In the genomic region with DNA sequence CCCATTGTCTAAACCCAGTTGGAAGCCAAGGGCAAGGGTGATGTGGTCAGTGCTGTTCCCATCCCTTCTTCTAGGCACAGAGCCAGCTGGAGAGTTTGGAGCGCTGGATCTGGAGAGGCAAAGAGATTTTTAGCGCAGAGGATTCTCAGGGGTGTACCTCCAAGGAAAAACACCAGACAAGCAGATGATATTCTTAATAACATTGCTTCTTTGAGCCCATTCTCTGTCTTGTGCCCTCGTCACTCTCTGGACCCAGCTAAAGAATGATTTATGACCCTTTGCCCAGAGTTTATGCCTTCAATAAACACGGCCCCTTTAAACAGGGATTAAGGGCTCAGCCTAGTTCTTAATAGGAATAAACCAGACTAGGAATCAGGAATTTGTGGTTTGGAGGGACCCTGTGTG, we compare ENCODE assay signal across 26 cellular contexts. TPM values are rescaled to one million over a fixed set of nuclear protein-coding genes. Genes with fewer than 3 reads are reported as not detected.
DNase-seq lines count a peak whose midpoint lies in the region; TF ChIP-seq lines count a peak whose summit lies in the region.
"Had no signal": no experiment of that assay in that cellular context is flagged by ENCODE, and none has a peak within 500 bp of the region (broad histone marks: within the 10 kb centered on the region; RNA-seq: fewer than 3 reads in every experiment).

No MANE protein-coding gene starts in this region.

- no peaks in the 10 kb centered on the region for H3K36me3 Mint-ChIP-seq in neural crest cell (ENCODE audit: low read depth)
- peaks cover 22% of the 10 kb centered on the region for H3K36me3 Mint-ChIP-seq in Calu3 (ENCODE audit: insufficient read depth, unreplicated experiment)
- H3K36me3 Mint-ChIP-seq: activated CD4-positive, alpha-beta memory T cell treated with anti-CD3 and anti-CD28 coated beads for 36 hours; brain had no signal

- H3K27ac Mint-ChIP-seq in neural crest cell (ENCODE audit: unreplicated experiment) (no peak overlapping the region), Calu3 (ENCODE audit: unreplicated experiment) (no peak overlapping the region)
- H3K27ac Mint-ChIP-seq: activated CD4-positive, alpha-beta memory T cell treated with anti-CD3 and anti-CD28 coated beads for 36 hours; CD8-positive, alpha-beta T cell; nephron progenitor cell; progenitor cell of endocrine pancreas had no signal

- no peak for TF ChIP-seq CTCF in choroid plexus epithelial cell (conservative IDR thresholded peaks at IDR 0.05; ENCODE audit: low read depth, low read length)
- no peak for TF ChIP-seq CTCF in neural crest cell (conservative IDR thresholded peaks at IDR 0.05)
- TF ChIP-seq CTCF in Calu3 (IDR thresholded peaks at IDR 0.05; ENCODE audit: unreplicated experiment), result no peak

- intact Hi-C loops in Calu3 (cut with micrococcal nuclease; ENCODE audit: unreplicated experiment), result no loop called here

- H3K4me1 ChIP-seq in HAP-1, result peaks cover 8% of the 10 kb centered on the region

- H3K9me3 Mint-ChIP-seq in neural crest cell (no peaks in the 10 kb centered on the region), Calu3 (ENCODE audit: low read depth, unreplicated experiment) (peaks cover 3% of the 10 kb centered on the region)
- H3K9me3 Mint-ChIP-seq: activated CD4-positive, alpha-beta memory T cell treated with anti-CD3 and anti-CD28 coated beads for 36 hours; CD8-positive, alpha-beta T cell; H9 had no signal

- peaks cover 9% of the 10 kb centered on the region for H3K27me3 Mint-ChIP-seq in neural crest cell (ENCODE audit: low read depth)
- peaks cover 12% of the 10 kb centered on the region for H3K27me3 Mint-ChIP-seq in Calu3 (ENCODE audit: unreplicated experiment)

- H3K4me3 Mint-ChIP-seq in neural crest cell, result peak overlapping the region; percentile 64
- H3K4me3 Mint-ChIP-seq in Calu3 (ENCODE audit: low read depth, unreplicated experiment), result no peak overlapping the region
- H3K4me3 Mint-ChIP-seq: activated CD4-positive, alpha-beta memory T cell treated with anti-CD3 and anti-CD28 coated beads for 36 hours; CD8-positive, alpha-beta T cell; H9; nephron progenitor cell had no signal

- H3K4me1 Mint-ChIP-seq in neural crest cell (peaks cover 16% of the 10 kb centered on the region), Calu3 (ENCODE audit: low read depth, unreplicated experiment) (peaks cover 11% of the 10 kb centered on the region)

- no peak overlapping the region for H3K4me3 ChIP-seq in HAP-1
- no peak overlapping the region for H3K4me3 ChIP-seq in choroid plexus epithelial cell (ENCODE audit: low read depth, low read length)
- H3K4me3 ChIP-seq: heart right ventricle, left lung, skin epidermis had no signal

- DNase-seq in HAP-1 (ENCODE audit: low spot score in 2 of 2) (peak; percentile 29 to 64), LoVo (ENCODE audit: low spot score) (peak; percentile 34), choroid plexus epithelial cell (ENCODE audit: low read depth) (peak; percentile 46), neural crest cell (ENCODE audit: low read depth, low spot score) (no peak), NCI-H446 (lab: John Stamatoyannopoulos, UW) (no peak), Calu3 (no peak), islet precursor cell (no peak)
- DNase-seq in activated effector memory CD4-positive, alpha-beta T cell treated with anti-CD3 and anti-CD28 coated beads, Interleukin-2, amount 50 U/mL, for 16 hours, result no peak
- DNase-seq: activated CD4-positive, alpha-beta memory T cell treated with anti-CD3 and anti-CD28 coated beads for 36 hours; activated effector memory CD4-positive, alpha-beta T cell treated with Interleukin-2 at 50 U/mL for 16 hours; CD8-positive, alpha-beta T cell; cortex of kidney; DMS79; H9; Kasumi-1; left lung; NCI-H1417 treated with DMSO at 0.1 percent for 48 hours; NCI-H524 treated with DMSO at 0.1 percent for 48 hours; nephron progenitor cell; stimulated activated CD4-positive, alpha-beta T cell treated with anti-CD3 and anti-CD28 coated beads, Interleukin-2, amount 100 ng/mL, for 48 hours; stimulated activated naive CD4-positive, alpha-beta T cell treated with Interleukin-2 at 50 U/mL for 16 hours; T-helper 9 cell had no signal

- no peaks in the 10 kb centered on the region for H3K36me3 ChIP-seq in HAP-1 (replicated peaks)
- H3K36me3 ChIP-seq: heart right ventricle, left lung had no signal

- H3K9me3 ChIP-seq in HAP-1, result no peaks in the 10 kb centered on the region
- H3K9me3 ChIP-seq: heart right ventricle, left lung had no signal

- BruUV-seq in Calu3 (replicated peaks; lab: Mats Ljungman, UMichigan), result no TSS peak

- CTCF ChIA-PET in Calu3 (lab: Charles Lee), result no interaction called here

- in situ Hi-C loops in HAP-1 (cut with MboI; ENCODE audit: low sequenced_read_pairs), result no loop called here

- no peaks in the 10 kb centered on the region for H3K27me3 ChIP-seq in HAP-1 (ENCODE audit: low read depth)
- H3K27me3 ChIP-seq: heart right ventricle, left lung had no signal

RNA-seq across cellular contexts. Expression of gene HIP1, which starts 4.7 kb away (rescaled TPM):
- 84.4 and 87.3 TPM in 2 replicates for total RNA-seq in neural crest cell
- 8.3 and 10.7 TPM in 2 replicates for total RNA-seq in Calu3 (2022)

RNA-seq across cellular contexts. Expression of gene CCL26, which starts 28.6 kb away (rescaled TPM):
- not detected in 2 replicates for total RNA-seq in neural crest cell
- not detected in 2 replicates for total RNA-seq in Calu3 (2022)
- total RNA-seq: CD8-positive, alpha-beta T cell; progenitor cell of endocrine pancreas had no signal

Comparison
In these comparisons a context has a peak if more than half of its experiments do, and no peak if none do; other contexts are left out.
1. DNase-seq: peak in HAP-1 (2 of 2), LoVo (single experiment) and choroid plexus epithelial cell (single experiment); none in neural crest cell (single experiment), NCI-H446 (0 of 2), Calu3 (single experiment), activated effector memory CD4-positive, alpha-beta T cell treated with anti-CD3 and anti-CD28 coated beads, Interleukin-2, amount 50 U/mL, for 16 hours (single experiment) and islet precursor cell (single experiment).